ENCODE assay signal across 18 cellular contexts in genomic region chr12:106070147-106070546, GRCh38.
DNase-seq lines count a peak whose midpoint lies in the region; ATAC-seq, FAIRE-seq and TF ChIP-seq lines count a peak whose summit lies in the region.
"Had no signal": no experiment of that assay in that cellular context is flagged by ENCODE, and none has a peak within 500 bp of the region (broad histone marks: within the 10 kb centered on the region; RNA-seq: fewer than 3 reads in every experiment).

No MANE protein-coding gene starts in this region.

- ATAC-seq in thoracic aorta (ENCODE audit: insufficient number of reproducible peaks, low FRiP score, low read depth) (no peak), GM21381 (IDR thresholded peaks at IDR 0.05; ENCODE audit: unreplicated experiment) (no peak), GM19467 (IDR thresholded peaks at IDR 0.05; ENCODE audit: unreplicated experiment) (no peak)
- ATAC-seq: Right ventricle myocardium inferior had no signal

- TF ChIP-seq EP300 in esophagus muscularis mucosa (IDR thresholded peaks at IDR 0.05), result no peak

- FAIRE-seq in GM19239 (lab: Jason Lieb, UNC), result no peak
- FAIRE-seq: GM18507, H1, HTR-8/SVneo had no signal

- H3K4me3 ChIP-seq in esophagus muscularis mucosa, result no peak overlapping the region
- no peak overlapping the region for H3K4me3 ChIP-seq in thoracic aorta
- H3K4me3 ChIP-seq: PC-9, SJCRH30 had no signal

- peaks cover 0 to 87% (median 18%) of the 10 kb centered on the region in 4 donors for H3K36me3 ChIP-seq in esophagus muscularis mucosa
- H3K36me3 ChIP-seq in thoracic aorta, result peaks cover 39% of the 10 kb centered on the region

- no peak overlapping the region for H3K27ac ChIP-seq in esophagus muscularis mucosa (replicated peaks in 1 of 4)
- H3K27ac ChIP-seq in thoracic aorta, result peak overlapping the region; percentile 44 to 61
- H3K27ac ChIP-seq: PC-9, SJCRH30 had no signal

- 43% methylated on average over 1 of the region's 1 CpG for WGBS in esophagus muscularis mucosa

- intact Hi-C loops in esophagus muscularis mucosa (cut with DNase I), result no loop called here

- peak; percentile 54 for DNase-seq in COLO668 (lab: John Stamatoyannopoulos, UW; ENCODE audit: unreplicated experiment)
- DNase-seq in NCI-H510A (lab: John Stamatoyannopoulos, UW), result peak; percentile 5
- DNase-seq in esophagus muscularis mucosa (ENCODE audit: extremely low spot score), result peak; percentile 39
- no peak for DNase-seq in thoracic aorta (ENCODE audit: low spot score)
- no peak for DNase-seq in GM19239 (ENCODE audit: insufficient read length, low spot score)
- DNase-seq: DMS153, HCEC 1CT, KBM-7, NCI-H446, NCI-H526 treated with DMSO at 0.1 percent for 48 hours, PC-9, SJCRH30 had no signal

- no peaks in the 10 kb centered on the region for H3K9me3 ChIP-seq in esophagus muscularis mucosa
- H3K9me3 ChIP-seq in thoracic aorta, result no peaks in the 10 kb centered on the region
- H3K9me3 ChIP-seq: SJCRH30 had no signal

- no peak for TF ChIP-seq POLR2A in esophagus muscularis mucosa (IDR thresholded peaks at IDR 0.05; ENCODE audit: low read depth)

- no peak for TF ChIP-seq CTCF in esophagus muscularis mucosa (IDR thresholded peaks at IDR 0.05)
- no peak for TF ChIP-seq CTCF in thoracic aorta (IDR thresholded peaks at IDR 0.05)

- H3K27me3 ChIP-seq in esophagus muscularis mucosa, result no peaks in the 10 kb centered on the region
- no peaks in the 10 kb centered on the region for H3K27me3 ChIP-seq in thoracic aorta (replicated peaks; ENCODE audit: insufficient read depth)
- H3K27me3 ChIP-seq: SJCRH30 had no signal

- H3K4me1 ChIP-seq in esophagus muscularis mucosa, result peaks cover 35 to 46% (median 40%) of the 10 kb centered on the region in 4 donors
- H3K4me1 ChIP-seq in thoracic aorta (ENCODE audit: control insufficient read depth in 1 of 2, low read depth in 2 of 2), result peaks cover 23 to 49% of the 10 kb centered on the region in 2 donors

Comparison
In these comparisons a context has a peak if more than half of its experiments do, and no peak if none do; other contexts are left out.
1. DNase-seq: peak in COLO668 (single experiment), NCI-H510A (single experiment) and esophagus muscularis mucosa (single experiment); none in thoracic aorta (single experiment) and GM19239 (single experiment).
2. H3K27ac ChIP-seq: peak in thoracic aorta (2 of 2); none in esophagus muscularis mucosa (0 of 4).